Comparison of ENCODE assay signal across 1 cellular context in the genomic region with DNA sequence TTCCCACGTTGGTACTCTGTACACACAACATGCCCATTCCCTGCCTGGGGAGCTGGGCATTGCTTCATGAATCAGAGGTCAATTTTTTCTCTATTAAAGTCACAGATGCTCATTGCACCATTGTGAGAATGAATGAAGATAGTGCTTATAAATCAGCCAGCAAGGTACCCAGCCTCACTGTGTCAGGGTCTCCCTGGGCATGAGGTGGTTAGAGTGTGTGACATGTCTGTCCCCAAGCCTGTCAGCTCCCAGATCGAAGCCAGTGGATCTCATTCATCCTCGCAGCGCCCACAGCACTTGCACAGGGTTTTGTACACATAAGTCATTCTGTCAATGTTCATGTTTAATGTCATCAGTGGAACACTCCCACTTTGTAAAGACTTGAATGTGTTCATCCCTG.
TF ChIP-seq lines count a peak whose summit lies in the region.

No MANE protein-coding gene starts in this region.

TF ChIP-seq in endothelial cell of umbilical vein, 7 proteins besides CTCF, POLR2A, EP300 and RAD21:
- no peak for TF ChIP-seq MYC (IDR thresholded peaks at IDR 0.05; ENCODE audit: low read depth, low read length)
- TF ChIP-seq EZH2 (IDR thresholded peaks at IDR 0.05; ENCODE audit: borderline replicate concordance, low read depth, low read length, severe bottlenecking): no peak
- no peak for TF ChIP-seq FOS (IDR thresholded peaks at IDR 0.05; ENCODE audit: borderline replicate concordance, insufficient read depth, low read length)
- TF ChIP-seq MAX (IDR thresholded peaks at IDR 0.05; ENCODE audit: insufficient read depth, insufficient read length): no peak
- no peak for TF ChIP-seq GATA2 (IDR thresholded peaks at IDR 0.05; ENCODE audit: insufficient read depth, insufficient read length, low read depth, low read length)
- TF ChIP-seq POLR2AphosphoS5 (IDR thresholded peaks at IDR 0.05; ENCODE audit: insufficient read depth, low read depth, low read length): no peak
- TF ChIP-seq JUN (IDR thresholded peaks at IDR 0.05; ENCODE audit: borderline replicate concordance, insufficient read depth, insufficient read length, low read depth): no peak
